12 cellular contexts compared by ENCODE assay signal in genomic region chr1:35706846-35707245, GRCh38. TPM values are rescaled to one million over a fixed set of nuclear protein-coding genes. Genes with fewer than 3 reads are reported as not detected.
DNase-seq lines count a peak whose midpoint lies in the region; ATAC-seq and TF ChIP-seq lines count a peak whose summit lies in the region.
"Had no signal": no experiment of that assay in that cellular context is flagged by ENCODE, and none has a peak within 500 bp of the region (broad histone marks: within the 10 kb centered on the region; RNA-seq: fewer than 3 reads in every experiment).

No MANE protein-coding gene starts in this region.

- H3K27me3 ChIP-seq in duodenal mucosa (ENCODE audit: control insufficient read depth in 1 of 2, insufficient read depth in 2 of 2, low read length in 2 of 2) (peaks cover 14 to 22% of the 10 kb centered on the region in 2 donors), neural progenitor cell (peaks cover 13% of the 10 kb centered on the region)
- H3K27me3 ChIP-seq: uterus had no signal

- H3F3A ChIP-seq in neural progenitor cell (ENCODE audit: low read depth): peaks cover 58% of the 10 kb centered on the region

- H3K4me3 Mint-ChIP-seq in T-helper 2 cell treated with Interferon-gamma antibody and Interleukin-4, amounts not matched to agents 5 μg/mL and 100 μg/mL, for 36 hours: peak overlapping the region; percentile 78
- H3K4me3 Mint-ChIP-seq in IgD-negative memory B cell (peak overlapping the region; percentile 20 to 87 (median 79)), neural progenitor cell (peak overlapping the region; percentile 79)

- H4K20me1 ChIP-seq in neural progenitor cell (ENCODE audit: low read depth): no peaks in the 10 kb centered on the region

- H3K4me1 Mint-ChIP-seq in T-helper 2 cell treated with Interferon-gamma antibody and Interleukin-4, amounts not matched to agents 5 μg/mL and 100 μg/mL, for 36 hours (ENCODE audit: low read depth): peaks cover 13% of the 10 kb centered on the region
- H3K4me1 Mint-ChIP-seq in IgD-negative memory B cell (peaks cover 0 to 15% (median 11%) of the 10 kb centered on the region in 3 donors), neural progenitor cell (peaks cover 27% of the 10 kb centered on the region)

- H3K4me1 ChIP-seq in duodenal mucosa (ENCODE audit: control insufficient read depth in 1 of 2, insufficient read depth in 2 of 2, low read length in 2 of 2) (peaks cover 6 to 11% of the 10 kb centered on the region in 2 donors), neural progenitor cell (peaks cover 30% of the 10 kb centered on the region)
- H3K4me1 ChIP-seq: A549 had no signal

- H2AFZ ChIP-seq in neural progenitor cell (replicated peaks): peak overlapping the region; percentile 71

- H3K27ac Mint-ChIP-seq in T-helper 2 cell treated with Interferon-gamma antibody and Interleukin-4, amounts not matched to agents 5 μg/mL and 100 μg/mL, for 36 hours: no peak overlapping the region
- peak overlapping the region in 1 of 3 donors; percentile 31 for H3K27ac Mint-ChIP-seq in IgD-negative memory B cell
- H3K27ac Mint-ChIP-seq in neural progenitor cell: no peak overlapping the region

- H3K4me2 ChIP-seq in neural progenitor cell: peak overlapping the region; percentile 83

- intact Hi-C loops in posterior vena cava (cut with DNase I): no loop called here

- H3K36me3 ChIP-seq in duodenal mucosa (ENCODE audit: control insufficient read depth in 1 of 2, insufficient read depth in 2 of 2, low read length in 2 of 2): no peaks in the 10 kb centered on the region
- no peaks in the 10 kb centered on the region for H3K36me3 ChIP-seq in neural progenitor cell
- H3K36me3 ChIP-seq: uterus had no signal

- DNase-seq in T-helper 2 cell treated with Interferon-gamma antibody and Interleukin-4, amounts not matched to agents 5 μg/mL and 100 μg/mL, for 36 hours (ENCODE audit: low spot score): no peak
- no peak for DNase-seq in T-helper 2 cell
- peak; percentile 57 for DNase-seq in neural progenitor cell (ENCODE audit: low spot score)
- DNase-seq in posterior vena cava (ENCODE audit: low spot score): no peak
- no peak for DNase-seq in KG1 (lab: John Stamatoyannopoulos, UW)
- DNase-seq: left cardiac atrium, SK-N-SH, uterus had no signal

- no peak for TF ChIP-seq CTCF in neural progenitor cell (IDR thresholded peaks at IDR 0.05)

- H3K9ac ChIP-seq in duodenal mucosa (ENCODE audit: low read depth in 1 of 2, low read length in 2 of 2) (no peak overlapping the region), neural progenitor cell (no peak overlapping the region)
- H3K9ac ChIP-seq: SK-N-SH had no signal

- no peaks in the 10 kb centered on the region for H3K79me2 ChIP-seq in neural progenitor cell (ENCODE audit: low read depth)

- H3K27me3 Mint-ChIP-seq in T-helper 2 cell treated with Interferon-gamma antibody and Interleukin-4, amounts not matched to agents 5 μg/mL and 100 μg/mL, for 36 hours (ENCODE audit: low read depth): peaks cover 49% of the 10 kb centered on the region
- peaks cover 47% of the 10 kb centered on the region for H3K27me3 Mint-ChIP-seq in IgD-negative memory B cell
- H3K27me3 Mint-ChIP-seq in neural progenitor cell (ENCODE audit: insufficient read depth, low read depth): peaks cover 62% of the 10 kb centered on the region

- no peaks in the 10 kb centered on the region for H3K36me3 Mint-ChIP-seq in T-helper 2 cell treated with Interferon-gamma antibody and Interleukin-4, amounts not matched to agents 5 μg/mL and 100 μg/mL, for 36 hours (ENCODE audit: low read depth)
- no peaks in the 10 kb centered on the region for H3K36me3 Mint-ChIP-seq in IgD-negative memory B cell
- no peaks in the 10 kb centered on the region for H3K36me3 Mint-ChIP-seq in neural progenitor cell

- H3K9me3 ChIP-seq in duodenal mucosa (ENCODE audit: control insufficient read depth in 1 of 2, low read length in 2 of 2) (no peaks in the 10 kb centered on the region), neural progenitor cell (ENCODE audit: low read depth) (no peaks in the 10 kb centered on the region)
- H3K9me3 ChIP-seq: A549, SK-N-SH, uterus had no signal

- ATAC-seq in HG02852 (IDR thresholded peaks at IDR 0.05; ENCODE audit: unreplicated experiment): no peak

- H3K4me3 ChIP-seq in duodenal mucosa (ENCODE audit: low read depth in 1 of 2, low read length in 2 of 2): peak overlapping the region; percentile 40 to 59
- H3K4me3 ChIP-seq in neural progenitor cell: peak overlapping the region; percentile 65

- no peaks in the 10 kb centered on the region for H3K9me3 Mint-ChIP-seq in T-helper 2 cell treated with Interferon-gamma antibody and Interleukin-4, amounts not matched to agents 5 μg/mL and 100 μg/mL, for 36 hours
- H3K9me3 Mint-ChIP-seq in IgD-negative memory B cell (no peaks in the 10 kb centered on the region), neural progenitor cell (no peaks in the 10 kb centered on the region)

- H3K27ac ChIP-seq in duodenal mucosa (ENCODE audit: low read depth, low read length) (no peak overlapping the region), neural progenitor cell (no peak overlapping the region)
- H3K27ac ChIP-seq: uterus had no signal

RNA-seq across cellular contexts. Expression of gene C1orf216, which starts 11.8 kb away (rescaled TPM):
- polyA plus RNA-seq in IgD-negative memory B cell: 8.0 TPM
- total RNA-seq in neural progenitor cell (ENCODE audit: low replicate concordance): 4.4 and 8.0 TPM in 2 replicates
- total RNA-seq in posterior vena cava: 10 to 100 TPM; 16.6 to 18.0 TPM
